16 cellular contexts compared by ENCODE assay signal in genomic region chr2:227297052-227297451, GRCh38. TPM values are rescaled to one million over a fixed set of nuclear protein-coding genes. Genes with fewer than 3 reads are reported as not detected.
DNase-seq lines count a peak whose midpoint lies in the region; ATAC-seq, FAIRE-seq and TF ChIP-seq lines count a peak whose summit lies in the region.
"Had no signal": no experiment of that assay in that cellular context is flagged by ENCODE, and none has a peak within 500 bp of the region (broad histone marks: within the 10 kb centered on the region; RNA-seq: fewer than 3 reads in every experiment).

No MANE protein-coding gene starts in this region.

- no peak for ATAC-seq in right lobe of liver

- H3K4me1 ChIP-seq in endocrine pancreas (ENCODE audit: control insufficient read depth, insufficient read depth, low read length) (peaks cover 6% of the 10 kb centered on the region), small intestine (ENCODE audit: control insufficient read depth in 2 of 2, insufficient read depth in 1 of 2, low read depth in 1 of 2, low read length in 1 of 2) (no peaks in the 10 kb centered on the region), right lobe of liver (no peaks in the 10 kb centered on the region)

- no peak for TF ChIP-seq CTCF in right lobe of liver (IDR thresholded peaks at IDR 0.05)

- H3K27me3 ChIP-seq in endocrine pancreas (ENCODE audit: control insufficient read depth, insufficient read depth, low read length) (no peaks in the 10 kb centered on the region), small intestine (ENCODE audit: control insufficient read depth in 2 of 2, insufficient read depth in 2 of 2, low read length in 2 of 2) (no peaks in the 10 kb centered on the region), right lobe of liver (no peaks in the 10 kb centered on the region)

- no peak overlapping the region for H3K27ac ChIP-seq in small intestine (ENCODE audit: low read depth in 1 of 2, low read length in 1 of 2)
- no peak overlapping the region for H3K27ac ChIP-seq in right lobe of liver

- FAIRE-seq in islet of Langerhans (lab: Jason Lieb, UNC) (peak; percentile 98), small intestine (lab: Jason Lieb, UNC) (no peak)
- FAIRE-seq: A204.1, GM12892 had no signal

- H3K9ac ChIP-seq in endocrine pancreas (ENCODE audit: control insufficient read depth, insufficient read depth, low read length): no peak overlapping the region

- H3K4me3 ChIP-seq in endocrine pancreas (ENCODE audit: control insufficient read depth, insufficient read depth, low read length): peak overlapping the region; percentile 38
- H3K4me3 ChIP-seq in small intestine (ENCODE audit: low read depth in 1 of 2, low read length in 2 of 2): no peak overlapping the region
- no peak overlapping the region for H3K4me3 ChIP-seq in right lobe of liver

- 18 to 74% (median 52%) methylated on average over 1 of the region's 1 CpG for WGBS in small intestine, 3 donors
- WGBS in right lobe of liver (ENCODE audit: insufficient coverage, low coverage, low lambda C conversion rate, missing lambda C conversion rate): 94% methylated on average over 1 of the region's 1 CpG

- TF ChIP-seq POLR2A in right lobe of liver (IDR thresholded peaks at IDR 0.05): no peak

- intact Hi-C loops in right lobe of liver (cut with DNase I): no loop called here

- H3K9me3 ChIP-seq in endocrine pancreas (ENCODE audit: control insufficient read depth, low read length): no peaks in the 10 kb centered on the region
- H3K9me3 ChIP-seq in small intestine (ENCODE audit: control insufficient read depth, low read depth): no peaks in the 10 kb centered on the region
- H3K9me3 ChIP-seq in right lobe of liver: no peaks in the 10 kb centered on the region

- no peaks in the 10 kb centered on the region for H3K36me3 ChIP-seq in endocrine pancreas (ENCODE audit: control insufficient read depth, insufficient read depth, low read length)
- H3K36me3 ChIP-seq in small intestine (ENCODE audit: control insufficient read depth in 2 of 2, insufficient read depth in 2 of 2, low read length in 2 of 2): no peaks in the 10 kb centered on the region
- no peaks in the 10 kb centered on the region for H3K36me3 ChIP-seq in right lobe of liver

- peak; percentile 33 for DNase-seq in amniotic epithelial cell (ENCODE audit: low read depth)
- peak; percentile 48 for DNase-seq in small intestine
- no peak for DNase-seq in stimulated activated CD4-positive, alpha-beta T cell treated with anti-CD3 and anti-CD28 coated beads, Interleukin-1b, Interleukin-23, amount 100 ng/mL, for 48 hours
- DNase-seq in activated CD4-positive, alpha-beta T cell treated with anti-CD3 and anti-CD28 coated beads, Interleukin-2, amount 50 U/mL, for 4 hours: no peak
- no peak for DNase-seq in right lobe of liver
- DNase-seq: C1 segment of cervical spinal cord; Calu3; CD4-positive, alpha-beta T cell; DND-41; GDM1; GOT3; H9 had no signal

RNA-seq across cellular contexts. Expression of gene MFF, which starts 28.0 kb away (rescaled TPM):
- 10 to 100 TPM; 68.8 to 83.0 (median 78.9) TPM for polyA plus RNA-seq in small intestine
- total RNA-seq in right lobe of liver: 10 to 100 TPM; 29.3 to 70.2 (median 34.6) TPM

Comparison
In these comparisons a context has a peak if more than half of its experiments do, and no peak if none do; other contexts are left out.
1. DNase-seq: peak in amniotic epithelial cell (single experiment) and small intestine (single experiment); none in stimulated activated CD4-positive, alpha-beta T cell treated with anti-CD3 and anti-CD28 coated beads, Interleukin-1b, Interleukin-23, amount 100 ng/mL, for 48 hours (single experiment), activated CD4-positive, alpha-beta T cell treated with anti-CD3 and anti-CD28 coated beads, Interleukin-2, amount 50 U/mL, for 4 hours (0 of 2) and right lobe of liver (0 of 3).